ENCODE assay signal across 8 cellular contexts in genomic region chr12:95859947-95860850, GRCh38. TPM values are rescaled to one million over a fixed set of nuclear protein-coding genes. Genes with fewer than 3 reads are reported as not detected.
DNase-seq lines count a peak whose midpoint lies in the region; ATAC-seq and TF ChIP-seq lines count a peak whose summit lies in the region.

No MANE protein-coding gene starts in this region.

- no peak for ATAC-seq in activated CD8-positive, alpha-beta memory T cell treated with anti-CD3 and anti-CD28 coated beads, Interleukin-2, amount 10 ng/mL, durations not matched to agents 7 days and 5 days
- ATAC-seq in HG03378 (IDR thresholded peaks at IDR 0.05; ENCODE audit: unreplicated experiment): no peak
- ATAC-seq in left ventricle myocardium superior: no peak

- TF ChIP-seq CTCF in GM12865 (IDR thresholded peaks at IDR 0.05; ENCODE audit: insufficient read depth, low read depth, low read length, missing control alignments): no peak
- TF ChIP-seq CTCF in epithelial cell of proximal tubule (conservative IDR thresholded peaks at IDR 0.05; ENCODE audit: low read depth, low read length): no peak

- H3K4me1 ChIP-seq in NT2/D1 (ENCODE audit: insufficient read depth, insufficient read length): no peaks in the 10 kb centered on the region
- H3K4me1 ChIP-seq in rectal smooth muscle tissue (ENCODE audit: control insufficient read depth, insufficient read depth, low read length): peaks cover 10% of the 10 kb centered on the region

- peaks cover 19% of the 10 kb centered on the region for H3K9me3 ChIP-seq in NT2/D1 (ENCODE audit: insufficient read depth, low read length)

- H3K4me3 Mint-ChIP-seq in activated CD8-positive, alpha-beta memory T cell treated with anti-CD3 and anti-CD28 coated beads, Interleukin-2, amount 10 ng/mL, durations not matched to agents 7 days and 5 days: no peak overlapping the region

- H3K9ac ChIP-seq in NT2/D1 (ENCODE audit: insufficient read length, low read depth) (peak overlapping the region; percentile 97), rectal smooth muscle tissue (ENCODE audit: low read length) (no peak overlapping the region)

- H3K27me3 ChIP-seq in NT2/D1 (ENCODE audit: insufficient read depth, insufficient read length) (peaks cover 11% of the 10 kb centered on the region), rectal smooth muscle tissue (ENCODE audit: control insufficient read depth, insufficient read depth, low read length) (no peaks in the 10 kb centered on the region)

- H3K4me3 ChIP-seq in GM12865 (ENCODE audit: low read depth, low read length): peak overlapping the region; percentile 86
- peak overlapping the region; percentile 95 for H3K4me3 ChIP-seq in NT2/D1 (ENCODE audit: insufficient read length, low read depth)
- H3K4me3 ChIP-seq in epithelial cell of proximal tubule (ENCODE audit: low read depth, low read length): peak overlapping the region; percentile 69
- H3K4me3 ChIP-seq in rectal smooth muscle tissue (ENCODE audit: low read length): peak overlapping the region; percentile 90

- DNase-seq in GM12865 (ENCODE audit: low read depth) (no peak), NT2/D1 (ENCODE audit: low read depth, low spot score) (no peak), epithelial cell of proximal tubule (ENCODE audit: low read depth) (no peak), left ventricle myocardium superior (no peak)
- DNase-seq in activated CD8-positive, alpha-beta memory T cell treated with anti-CD3 and anti-CD28 coated beads, Interleukin-2, amount 10 ng/mL, durations not matched to agents 7 days and 5 days: no peak
- no peak for DNase-seq in NK-92 treated with Interleukin-12 subunit alpha and Interleukin-12 subunit beta, amount 100 ng/mL, for 24 hours (lab: John Stamatoyannopoulos, UW)

- H3K9me3 Mint-ChIP-seq in activated CD8-positive, alpha-beta memory T cell treated with anti-CD3 and anti-CD28 coated beads, Interleukin-2, amount 10 ng/mL, durations not matched to agents 7 days and 5 days (ENCODE audit: low read depth): no peaks in the 10 kb centered on the region

- CTCF ChIA-PET in activated CD8-positive, alpha-beta memory T cell treated with anti-CD3 and anti-CD28 coated beads, Interleukin-2, amount 10 ng/mL, durations not matched to agents 7 days and 5 days (lab: Charles Lee): interaction anchor here (1.0 to 1.3 kb wide), 3 partner anchors 12 to 138 kb away, joined by 3 to 4 read pairs (median 3); no protein-coding TSS in a partner anchor

- no peak overlapping the region for H3K27ac Mint-ChIP-seq in activated CD8-positive, alpha-beta memory T cell treated with anti-CD3 and anti-CD28 coated beads, Interleukin-2, amount 10 ng/mL, durations not matched to agents 7 days and 5 days

- peaks cover 52% of the 10 kb centered on the region for H3K36me3 ChIP-seq in NT2/D1 (ENCODE audit: insufficient read depth, insufficient read length, low read length)
- H3K36me3 ChIP-seq in rectal smooth muscle tissue (ENCODE audit: control insufficient read depth, insufficient read depth, low read length): peaks cover 5% of the 10 kb centered on the region

- peaks cover 6% of the 10 kb centered on the region for H3K27me3 Mint-ChIP-seq in activated CD8-positive, alpha-beta memory T cell treated with anti-CD3 and anti-CD28 coated beads, Interleukin-2, amount 10 ng/mL, durations not matched to agents 7 days and 5 days

- H3K27ac ChIP-seq in rectal smooth muscle tissue (ENCODE audit: low read depth, low read length): no peak overlapping the region

- peaks cover 28% of the 10 kb centered on the region for H3K4me1 Mint-ChIP-seq in activated CD8-positive, alpha-beta memory T cell treated with anti-CD3 and anti-CD28 coated beads, Interleukin-2, amount 10 ng/mL, durations not matched to agents 7 days and 5 days

- peaks cover 39% of the 10 kb centered on the region for H3K36me3 Mint-ChIP-seq in activated CD8-positive, alpha-beta memory T cell treated with anti-CD3 and anti-CD28 coated beads, Interleukin-2, amount 10 ng/mL, durations not matched to agents 7 days and 5 days

- intact Hi-C loops in left ventricle myocardium superior (cut with micrococcal nuclease): no loop called here

RNA-seq across cellular contexts. Expression of gene SNRPF, which starts 1.4 kb away (rescaled TPM):
- total RNA-seq in epithelial cell of proximal tubule (36.5 and 37.2 TPM in 2 replicates), left ventricle myocardium superior (11.4 TPM)
- 10 to 100 TPM; 36.6 to 38.3 TPM for total RNA-seq in activated CD8-positive, alpha-beta memory T cell treated with anti-CD3 and anti-CD28 coated beads, Interleukin-2, amount 10 ng/mL, durations not matched to agents 7 days and 5 days
